21 cellular contexts compared by ENCODE assay signal in the genomic region with DNA sequence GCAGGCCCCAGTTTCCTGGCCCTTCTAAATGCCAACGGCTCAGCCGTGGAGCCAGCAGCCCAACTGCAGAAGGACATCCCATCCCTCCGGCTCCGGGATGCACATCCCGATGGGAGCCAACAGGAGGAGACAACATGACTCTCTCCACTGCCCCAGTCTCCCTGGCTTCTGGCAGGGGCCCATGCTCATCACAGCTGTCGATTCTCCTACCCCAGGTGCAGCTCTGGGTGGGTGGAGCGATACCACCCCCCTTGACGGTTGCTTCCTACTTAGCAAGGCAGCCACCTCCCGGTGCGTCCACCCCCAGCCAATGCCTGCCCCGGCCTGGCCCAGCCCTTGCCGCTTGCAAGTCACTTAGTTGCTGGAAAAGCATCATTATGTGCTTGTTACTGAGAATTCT. TPM values are rescaled to one million over a fixed set of nuclear protein-coding genes. Genes with fewer than 3 reads are reported as not detected.
DNase-seq lines count a peak whose midpoint lies in the region; ATAC-seq and TF ChIP-seq lines count a peak whose summit lies in the region.
"Had no signal": no experiment of that assay in that cellular context is flagged by ENCODE, and none has a peak within 500 bp of the region (broad histone marks: within the 10 kb centered on the region; RNA-seq: fewer than 3 reads in every experiment).

No MANE protein-coding gene starts in this region.

- POLR2A ChIA-PET in HCT116 (lab: Charles Lee) = no interaction called here

- H4K8ac ChIP-seq in mesendoderm (ENCODE audit: low read depth, low read length) = no peak overlapping the region

- no CpG with 5 or more reads among the region's 12 CpGs for WGBS in mesendoderm (ENCODE audit: extremely low coverage, insufficient coverage, low lambda C conversion rate)

- DNase-seq in HCT116 (ENCODE audit: low read depth, low spot score) = no peak
- DNase-seq in NCI-H69 (lab: John Stamatoyannopoulos, UW) = peak; percentile 71
- peak; percentile 9 for DNase-seq in mesendoderm
- no peak for DNase-seq in stimulated activated CD4-positive, alpha-beta T cell treated with anti-CD3 and anti-CD28 coated beads, Interleukin-12 subunit alpha, Interleukin-12 subunit beta, amount 100 ng/mL, for 4 hours
- DNase-seq in stimulated activated naive CD8-positive, alpha-beta T cell treated with anti-CD3 and anti-CD28 coated beads, Interleukin-15, amount 100 ng/mL, for 72 hours = no peak
- DNase-seq: activated CD4-positive, alpha-beta T cell treated with anti-CD3 and anti-CD28 coated beads, Interleukin-2, amount 50 U/mL, for 1 hour; activated naive CD4-positive, alpha-beta T cell treated with anti-CD3 and anti-CD28 coated beads, Interleukin-2, amount 50 U/mL, for 16 hours; activated T-cell treated with anti-CD3 and anti-CD28 coated beads for 4 hours; cortex of kidney; DMS153; foreskin melanocyte; NCI-H1092 treated with DMSO at 0.1 percent for 48 hours; NCI-H510A; pancreas; Peyer's patch; stimulated activated CD4-positive, alpha-beta T cell treated with anti-CD3 and anti-CD28 coated beads, Interleukin-4, amount 100 ng/mL, for 4 hours; thyroid gland had no signal

- H3K27me3 ChIP-seq in HCT116 (ENCODE audit: insufficient read depth, low read length) = no peaks in the 10 kb centered on the region
- no peaks in the 10 kb centered on the region for H3K27me3 ChIP-seq in mesendoderm (ENCODE audit: insufficient read depth, low read length, poor library complexity)
- H3K27me3 ChIP-seq: pancreas, Peyer's patch, thyroid gland had no signal

- no peaks in the 10 kb centered on the region for H3K79me2 ChIP-seq in HCT116 (ENCODE audit: insufficient read depth, low read length)
- no peaks in the 10 kb centered on the region for H3K79me2 ChIP-seq in mesendoderm (ENCODE audit: control insufficient read depth, insufficient read depth, low read length)

- H3K27ac Mint-ChIP-seq in stimulated activated naive CD8-positive, alpha-beta T cell treated with anti-CD3 and anti-CD28 coated beads, Interleukin-15, amount 100 ng/mL, for 72 hours = no peak overlapping the region

- H3K27ac ChIP-seq in HCT116 (ENCODE audit: low read depth, low read length) (no peak overlapping the region), mesendoderm (ENCODE audit: low read depth, low read length) (no peak overlapping the region)
- H3K27ac ChIP-seq: pancreas, Peyer's patch, thyroid gland had no signal

- intact Hi-C loops in HCT116 (cut with micrococcal nuclease) = no loop called here

- H3K4me1 ChIP-seq in HCT116 (ENCODE audit: control insufficient read depth in 1 of 2, insufficient read depth in 2 of 2, low read length in 2 of 2) (no peaks in the 10 kb centered on the region), mesendoderm (ENCODE audit: control insufficient read depth, low read depth, low read length) (no peaks in the 10 kb centered on the region)
- H3K4me1 ChIP-seq: pancreas, Peyer's patch, thyroid gland had no signal

- CTCF ChIA-PET in HCT116 (lab: Charles Lee) = no interaction called here

- no peak overlapping the region for H3K56ac ChIP-seq in mesendoderm (ENCODE audit: low read length)

- no peak overlapping the region for H3K18ac ChIP-seq in mesendoderm (ENCODE audit: low read length)

- H3K9me2 ChIP-seq in HCT116 (ENCODE audit: insufficient read depth) = no peaks in the 10 kb centered on the region

- H3K4ac ChIP-seq in mesendoderm (ENCODE audit: low read depth, low read length) = no peak overlapping the region

- peak; percentile 22; the same call in 1 of the 2 replicates for ATAC-seq in HCT116
- ATAC-seq in stimulated activated naive CD8-positive, alpha-beta T cell treated with anti-CD3 and anti-CD28 coated beads, Interleukin-15, amount 100 ng/mL, for 72 hours = no peak
- ATAC-seq: pancreas had no signal

- no peak for TF ChIP-seq CTCF in HCT116 (IDR thresholded peaks at IDR 0.05 in 2 of 3, conservative IDR thresholded peaks at IDR 0.05 in 1 of 3; ENCODE audit: borderline replicate concordance in 1 of 3, insufficient read depth in 1 of 3, low read depth in 2 of 3, low read length in 2 of 3)

- no peak overlapping the region for H3K4me3 Mint-ChIP-seq in stimulated activated naive CD8-positive, alpha-beta T cell treated with anti-CD3 and anti-CD28 coated beads, Interleukin-15, amount 100 ng/mL, for 72 hours

- H4K5ac ChIP-seq in mesendoderm (ENCODE audit: low read length) = no peak overlapping the region

- H2BK120ac ChIP-seq in mesendoderm (ENCODE audit: low read depth, low read length) = no peak overlapping the region

- no peak for TF ChIP-seq POLR2A in HCT116 (IDR thresholded peaks at IDR 0.05; ENCODE audit: borderline replicate concordance, extremely low read depth, insufficient read depth, insufficient read length)

- no peak overlapping the region for H2BK15ac ChIP-seq in mesendoderm (replicated peaks; ENCODE audit: low read depth)

- no peaks in the 10 kb centered on the region for H4K20me1 ChIP-seq in HCT116 (ENCODE audit: insufficient read depth)

- H3K9ac ChIP-seq in HCT116 (ENCODE audit: low read length) = no peak overlapping the region
- no peak overlapping the region for H3K9ac ChIP-seq in mesendoderm (ENCODE audit: low read length)

- H3K23ac ChIP-seq in mesendoderm (ENCODE audit: low read length) = no peak overlapping the region

- H3K36me3 ChIP-seq in HCT116 (ENCODE audit: control insufficient read depth in 1 of 2, insufficient read depth in 2 of 2, low read length in 2 of 2) = no peaks in the 10 kb centered on the region
- no peaks in the 10 kb centered on the region for H3K36me3 ChIP-seq in mesendoderm (ENCODE audit: control insufficient read depth, insufficient read depth, low read length)
- H3K36me3 ChIP-seq: pancreas, Peyer's patch, thyroid gland had no signal

- no peak overlapping the region for H2AFZ ChIP-seq in HCT116 (ENCODE audit: low read depth, low read length, poor library complexity, severe bottlenecking)

- H3K4me1 Mint-ChIP-seq in stimulated activated naive CD8-positive, alpha-beta T cell treated with anti-CD3 and anti-CD28 coated beads, Interleukin-15, amount 100 ng/mL, for 72 hours = peaks cover 32% of the 10 kb centered on the region

- no peaks in the 10 kb centered on the region for H3K79me1 ChIP-seq in mesendoderm (ENCODE audit: low read length)

- no peaks in the 10 kb centered on the region for H3K9me3 ChIP-seq in HCT116 (ENCODE audit: control insufficient read depth in 1 of 2, insufficient read depth in 1 of 2, low read depth in 1 of 2, low read length in 2 of 2)
- H3K9me3 ChIP-seq: pancreas, thyroid gland had no signal

- H3K4me2 ChIP-seq in HCT116 (ENCODE audit: low read length) (no peak overlapping the region), mesendoderm (ENCODE audit: low read length) (no peak overlapping the region)

- H3K4me3 ChIP-seq in HCT116 (replicated peaks in 1 of 2; ENCODE audit: low read depth in 1 of 2, low read length in 2 of 2) (no peak overlapping the region), mesendoderm (ENCODE audit: low read length) (no peak overlapping the region)
- H3K4me3 ChIP-seq: pancreas, Peyer's patch, thyroid gland had no signal

- no peaks in the 10 kb centered on the region for H3K27me3 Mint-ChIP-seq in stimulated activated naive CD8-positive, alpha-beta T cell treated with anti-CD3 and anti-CD28 coated beads, Interleukin-15, amount 100 ng/mL, for 72 hours

- no TSS peak for BruUV-seq in HCT116 (replicated peaks; lab: Mats Ljungman, UMichigan)

- H3K9me3 Mint-ChIP-seq in stimulated activated naive CD8-positive, alpha-beta T cell treated with anti-CD3 and anti-CD28 coated beads, Interleukin-15, amount 100 ng/mL, for 72 hours = peaks cover 5% of the 10 kb centered on the region in 2 donors

- TF ChIP-seq RAD21 in HCT116 (IDR thresholded peaks at IDR 0.05; ENCODE audit: low read depth) = no peak

- RAD21 ChIA-PET in HCT116 (lab: Charles Lee; ENCODE audit: low non-redundant PET in 1 of 2, low total read pairs in 2 of 2, uncharacterized antibody in 2 of 2, unreplicated experiment in 2 of 2) = no interaction called here

- H2BK5ac ChIP-seq in mesendoderm (ENCODE audit: low read length) = no peak overlapping the region

- H2AK5ac ChIP-seq in mesendoderm (ENCODE audit: low read length) = no peak overlapping the region

TF ChIP-seq in HCT116, 20 proteins besides CTCF, POLR2A, EP300 and RAD21:
- TF ChIP-seq CEBPB (IDR thresholded peaks at IDR 0.05; ENCODE audit: low read depth) (no peak), EZH2 (IDR thresholded peaks at IDR 0.05) (no peak), SIN3A (IDR thresholded peaks at IDR 0.05; ENCODE audit: low read depth) (no peak), SRF (IDR thresholded peaks at IDR 0.05; ENCODE audit: low read depth) (no peak), YY1 (IDR thresholded peaks at IDR 0.05; ENCODE audit: extremely low read depth, insufficient replicate concordance, low read depth, low read length) (no peak), ZFX (IDR thresholded peaks at IDR 0.05) (no peak), EZH2phosphoT487 (IDR thresholded peaks at IDR 0.05; ENCODE audit: borderline replicate concordance) (no peak), JUND (IDR thresholded peaks at IDR 0.05) (no peak)
- TF ChIP-seq, protein P1, sequence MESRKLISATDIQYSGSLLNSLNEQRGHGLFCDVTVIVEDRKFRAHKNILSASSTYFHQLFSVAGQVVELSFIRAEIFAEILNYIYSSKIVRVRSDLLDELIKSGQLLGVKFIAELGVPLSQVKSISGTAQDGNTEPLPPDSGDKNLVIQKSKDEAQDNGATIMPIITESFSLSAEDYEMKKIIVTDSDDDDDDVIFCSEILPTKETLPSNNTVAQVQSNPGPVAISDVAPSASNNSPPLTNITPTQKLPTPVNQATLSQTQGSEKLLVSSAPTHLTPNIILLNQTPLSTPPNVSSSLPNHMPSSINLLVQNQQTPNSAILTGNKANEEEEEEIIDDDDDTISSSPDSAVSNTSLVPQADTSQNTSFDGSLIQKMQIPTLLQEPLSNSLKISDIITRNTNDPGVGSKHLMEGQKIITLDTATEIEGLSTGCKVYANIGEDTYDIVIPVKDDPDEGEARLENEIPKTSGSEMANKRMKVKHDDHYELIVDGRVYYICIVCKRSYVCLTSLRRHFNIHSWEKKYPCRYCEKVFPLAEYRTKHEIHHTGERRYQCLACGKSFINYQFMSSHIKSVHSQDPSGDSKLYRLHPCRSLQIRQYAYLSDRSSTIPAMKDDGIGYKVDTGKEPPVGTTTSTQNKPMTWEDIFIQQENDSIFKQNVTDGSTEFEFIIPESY (IDR thresholded peaks at IDR 0.05; ENCODE audit: extremely low read depth, insufficient replicate concordance, low read length) = no peak

RNA-seq across cellular contexts. Expression of a gene that starts 19.5 kb away (rescaled TPM):
- total RNA-seq in HCT116 (2021; ENCODE audit: unreplicated experiment) = 9.8 TPM
- polyA plus RNA-seq in HCT116 (2012) = 5.6 and 7.1 TPM in 2 replicates
- polyA plus RNA-seq in mesendoderm (2013, experiment 1 of 2) = 4.6 TPM
- polyA plus RNA-seq in mesendoderm (2013, experiment 2 of 2) = 4.7 TPM

RNA-seq across cellular contexts. Expression of a gene that starts 31.8 kb away (rescaled TPM):
- total RNA-seq in HCT116 (2021; ENCODE audit: unreplicated experiment) = not detected
- not detected in 2 replicates for polyA plus RNA-seq in HCT116 (2012)
- polyA plus RNA-seq in mesendoderm (2013, experiment 1 of 2) = 0.01 TPM
- polyA plus RNA-seq in mesendoderm (2013, experiment 2 of 2) = 0.01 TPM
- total RNA-seq: H4, liver, pancreas, Peyer's patch, skeletal muscle tissue, thyroid gland had no signal
- polyA plus RNA-seq: BJ, liver had no signal

RNA-seq across cellular contexts. Expression of a gene that starts 47.7 kb away (rescaled TPM):
- total RNA-seq in HCT116 (2021; ENCODE audit: unreplicated experiment) = not detected
- not detected in 2 replicates for polyA plus RNA-seq in HCT116 (2012)
- polyA plus RNA-seq in mesendoderm (2013, experiment 1 of 2) = not detected
- polyA plus RNA-seq in mesendoderm (2013, experiment 2 of 2) = not detected
- total RNA-seq: H4, liver, pancreas, Peyer's patch, skeletal muscle tissue, thyroid gland had no signal
- polyA plus RNA-seq: BJ, liver, pancreas had no signal

RNA-seq across cellular contexts. Expression of a gene that starts 57.9 kb away (rescaled TPM):
- not detected for total RNA-seq in HCT116 (2021; ENCODE audit: unreplicated experiment)
- polyA plus RNA-seq in HCT116 (2012) = not detected in 2 replicates
- 0.08 TPM for polyA plus RNA-seq in mesendoderm (2013, experiment 1 of 2)
- polyA plus RNA-seq in mesendoderm (2013, experiment 2 of 2) = 0.11 TPM
- total RNA-seq: H4 had no signal

Comparison
In these comparisons a context has a peak if more than half of its experiments do, and no peak if none do; other contexts are left out.
1. DNase-seq: peak in NCI-H69 (single experiment) and mesendoderm (single experiment); none in HCT116 (single experiment), stimulated activated CD4-positive, alpha-beta T cell treated with anti-CD3 and anti-CD28 coated beads, Interleukin-12 subunit alpha, Interleukin-12 subunit beta, amount 100 ng/mL, for 4 hours (single experiment) and stimulated activated naive CD8-positive, alpha-beta T cell treated with anti-CD3 and anti-CD28 coated beads, Interleukin-15, amount 100 ng/mL, for 72 hours (0 of 2).